In genomic region chr16:12876778-12877177, GRCh38 we compare ENCODE assay signal across 14 cellular contexts.
"Had no signal": no experiment of that assay in that cellular context is flagged by ENCODE, and none has a peak within 500 bp of the region (broad histone marks: within the 10 kb centered on the region; RNA-seq: fewer than 3 reads in every experiment).

No MANE protein-coding gene starts in this region.

- DNase-seq: activated CD4-positive, alpha-beta memory T cell treated with anti-CD3 and anti-CD28 coated beads, Interleukin-2, amount 10 ng/mL, durations not matched to agents 7 days and 5 days; activated CD4-positive, alpha-beta T cell treated with anti-CD3 and anti-CD28 coated beads for 4 hours; activated effector memory CD4-positive, alpha-beta T cell treated with Interleukin-2 at 50 U/mL for 16 hours; activated naive CD4-positive, alpha-beta T cell treated with anti-CD3 and anti-CD28 coated beads, Interleukin-2, amount 50 U/mL, for 16 hours; activated T-cell treated with anti-CD3 and anti-CD28 coated beads, Interleukin-2, amount 50 U/mL, for 4 hours; dermis blood vessel endothelial cell; effector memory CD8-positive, alpha-beta T cell; gastrocnemius medialis; heart left ventricle; left cardiac atrium; midbrain had no signal

- H3K4me3 ChIP-seq: gastrocnemius medialis, heart left ventricle, lung had no signal

- ATAC-seq: activated T-cell treated with anti-CD3 and anti-CD28 coated beads, Interleukin-2, amount 50 U/mL, for 4 hours; effector memory CD8-positive, alpha-beta T cell; gastrocnemius medialis; heart left ventricle; left cardiac atrium; stimulated activated effector memory CD8-positive, alpha-beta T cell treated with anti-CD3 and anti-CD28 coated beads, Interleukin-12 subunit alpha, Interleukin-12 subunit beta, amount 100 ng/mL, for 72 hours; WTC11 had no signal
